In genomic region chr5:112418412-112419049, GRCh38 we compare ENCODE assay signal across 8 cellular contexts. TPM values are rescaled to one million over a fixed set of nuclear protein-coding genes. Genes with fewer than 3 reads are reported as not detected.
A peak's percentile ranks its signal among the peaks of the same experiment; 100 is the strongest.
DNase-seq lines count a peak whose midpoint lies in the region; ATAC-seq and TF ChIP-seq lines count a peak whose summit lies in the region.

No MANE protein-coding gene starts in this region.

- DNase-seq in Calu3 (peak; percentile 4), MM.1S (no peak), dorsolateral prefrontal cortex (peak in 1 of 10 donors; percentile 42), aorta (peak in 1 of 2 donors; percentile 77)
- DNase-seq in activated CD4-positive, CD25-positive, alpha-beta regulatory T cell (lab: John Stamatoyannopoulos, UW), result no peak

- H3K27ac ChIP-seq in MM.1S (ENCODE audit: low read length), result peak overlapping the region; percentile 47; the same call in 1 of the 2 replicates
- H3K27ac ChIP-seq in dorsolateral prefrontal cortex, result peak overlapping the region in 32 of 59 donors; percentile 14 to 82 (median 64)
- H3K27ac ChIP-seq in mesodermal cell (ENCODE audit: low read depth, low read length, severe bottlenecking), result no peak overlapping the region
- peak overlapping the region in 1 of 2 donors; percentile 37 for H3K27ac ChIP-seq in aorta (ENCODE audit: low read depth in 1 of 2, low read length in 2 of 2)

- 1% methylated on average over 19 to 33 of the region's 39 CpGs for WGBS in mesodermal cell (ENCODE audit: insufficient coverage in 2 of 2), 2 experiments
- WGBS in aorta, 2 donors, result 1% methylated on average over 37 to 39 of the region's 39 CpGs

- BruUV-seq in Calu3 (replicated peaks; lab: Mats Ljungman, UMichigan), result no TSS peak

- intact Hi-C loops in Calu3 (cut with micrococcal nuclease; ENCODE audit: unreplicated experiment), result loop anchor here (5.0 kb wide), 2 partner anchors 81 to 191 kb away; no protein-coding TSS in a partner anchor
- intact Hi-C loops in dorsolateral prefrontal cortex (cut with DNase I), result no loop called here
- intact Hi-C loops in aorta (cut with DNase I), result loop anchor here (10.0 kb wide), 2 partner anchors 244 to 884 kb away; no protein-coding TSS in a partner anchor

- H3K4me1 Mint-ChIP-seq in Calu3 (ENCODE audit: low read depth, unreplicated experiment), result peaks cover 10% of the 10 kb centered on the region

- peaks cover 17% of the 10 kb centered on the region for H3F3A ChIP-seq in MM.1S (ENCODE audit: insufficient read depth, low read length)

- peaks cover 38% of the 10 kb centered on the region for H3K36me3 Mint-ChIP-seq in Calu3 (ENCODE audit: insufficient read depth, unreplicated experiment)

- peak overlapping the region; percentile 93 for H3K4me3 Mint-ChIP-seq in Calu3 (ENCODE audit: low read depth, unreplicated experiment)

- H2AFZ ChIP-seq in MM.1S (ENCODE audit: low read length), result peak overlapping the region; percentile 92

- H3K4me1 ChIP-seq in MM.1S (ENCODE audit: low read length) (no peaks in the 10 kb centered on the region), mesodermal cell (ENCODE audit: control insufficient read depth, insufficient read depth, low read length, poor library complexity, severe bottlenecking) (no peaks in the 10 kb centered on the region), aorta (ENCODE audit: control insufficient read depth in 1 of 2, insufficient read depth in 2 of 2, low read length in 2 of 2) (no peaks in the 10 kb centered on the region)

- CTCF ChIA-PET in Calu3 (lab: Charles Lee), result interaction anchor here (0.6 to 2.6 kb wide), 9 partner anchors 12 to 894 kb away, joined by 3 to 24 read pairs (median 6); no protein-coding TSS in a partner anchor

- H3K9me3 ChIP-seq in MM.1S (replicated peaks; ENCODE audit: insufficient read depth, low read length) (no peaks in the 10 kb centered on the region), mesodermal cell (ENCODE audit: control insufficient read depth, low read length) (no peaks in the 10 kb centered on the region), aorta (ENCODE audit: control insufficient read depth, low read length) (no peaks in the 10 kb centered on the region)

- H3K27me3 ChIP-seq in MM.1S (replicated peaks; ENCODE audit: insufficient read depth, low read length), result 0 out of 2 replicates have a peak, but pooled peaks cover 6% of the 10 kb centered on the region
- peaks cover 0 to 29% (median 0%) of the 10 kb centered on the region in 45 donors for H3K27me3 ChIP-seq in dorsolateral prefrontal cortex
- H3K27me3 ChIP-seq in aorta (ENCODE audit: control insufficient read depth in 1 of 2, insufficient read depth in 2 of 2, low read length in 1 of 2), result no peaks in the 10 kb centered on the region

- H3K9me3 Mint-ChIP-seq in Calu3 (ENCODE audit: low read depth, unreplicated experiment), result no peaks in the 10 kb centered on the region

- H3K27me3 Mint-ChIP-seq in Calu3 (ENCODE audit: unreplicated experiment), result no peaks in the 10 kb centered on the region

- H3K36me3 ChIP-seq in MM.1S (replicated peaks; ENCODE audit: insufficient read depth, low read length) (no peaks in the 10 kb centered on the region), mesodermal cell (ENCODE audit: control insufficient read depth, insufficient read depth, low read length) (no peaks in the 10 kb centered on the region), aorta (ENCODE audit: control insufficient read depth in 1 of 2, insufficient read depth in 2 of 2, low read length in 1 of 2) (no peaks in the 10 kb centered on the region)

- peak overlapping the region; percentile 90 for H3K4me2 ChIP-seq in MM.1S (ENCODE audit: low read depth, low read length)

- peak overlapping the region; percentile 80 for H3K4me3 ChIP-seq in MM.1S (ENCODE audit: low read length)
- peak overlapping the region; percentile 53 to 89 (median 74) for H3K4me3 ChIP-seq in dorsolateral prefrontal cortex
- peak overlapping the region; percentile 78 for H3K4me3 ChIP-seq in mesodermal cell (ENCODE audit: extremely low read depth, insufficient read depth, low read length, poor library complexity, severe bottlenecking)
- H3K4me3 ChIP-seq in aorta (ENCODE audit: low read length in 2 of 2), result peak overlapping the region; percentile 48 to 73

- no peaks in the 10 kb centered on the region for H4K20me1 ChIP-seq in MM.1S (ENCODE audit: insufficient read depth, low read length)

- peak; percentile 34 for ATAC-seq in aorta (ENCODE audit: low FRiP score)
- ATAC-seq in HG02981 (IDR thresholded peaks at IDR 0.05; ENCODE audit: unreplicated experiment), result no peak
- ATAC-seq in GM19328 (IDR thresholded peaks at IDR 0.05; ENCODE audit: unreplicated experiment), result no peak

- H3K27ac Mint-ChIP-seq in Calu3 (ENCODE audit: unreplicated experiment), result peak overlapping the region; percentile 53

- no peak for TF ChIP-seq CTCF in Calu3 (IDR thresholded peaks at IDR 0.05; ENCODE audit: unreplicated experiment)
- no peak for TF ChIP-seq CTCF in MM.1S (IDR thresholded peaks at IDR 0.05; ENCODE audit: low read length)
- TF ChIP-seq CTCF in dorsolateral prefrontal cortex (IDR thresholded peaks at IDR 0.05 in 54 of 56, conservative IDR thresholded peaks at IDR 0.05 in 2 of 56; ENCODE audit: low read depth in 1 of 56, partially characterized antibody in 56 of 56), result no peak

- no peaks in the 10 kb centered on the region for H3K9me2 ChIP-seq in MM.1S (replicated peaks; ENCODE audit: insufficient read depth, low read length)

- peak overlapping the region; percentile 30; the same call in 1 of the 2 replicates for H3K9ac ChIP-seq in MM.1S (ENCODE audit: low read length)

- H3K79me2 ChIP-seq in MM.1S (ENCODE audit: low read length), result no peaks in the 10 kb centered on the region

RNA-seq across cellular contexts. Expression of gene EPB41L4A, which starts 0.5 kb away (rescaled TPM):
- total RNA-seq in Calu3 (2022), result 27.6 and 28.6 TPM in 2 replicates
- 10 to 100 TPM in 106 of 120 experiments, 1 to 10 TPM in 14; 5.8 to 37.2 (median 15.9) TPM for total RNA-seq in dorsolateral prefrontal cortex
- 11.4 TPM for polyA plus RNA-seq in mesodermal cell (2013, experiment 1 of 2)
- polyA plus RNA-seq in mesodermal cell (2013, experiment 2 of 2), result 11.0 TPM
- 10 to 100 TPM; 38.6 to 39.3 TPM for total RNA-seq in aorta
- 1 to 10 TPM; 4.4 to 6.1 TPM for polyA plus RNA-seq in aorta

Comparison
In these comparisons a context has a peak if more than half of its experiments do, and no peak if none do; other contexts are left out.
1. intact Hi-C loops: an anchor here in Calu3 (5.0 kb wide) and aorta (10.0 kb wide); none called in dorsolateral prefrontal cortex.